1 cellular context compared by ENCODE assay signal in the genomic region with DNA sequence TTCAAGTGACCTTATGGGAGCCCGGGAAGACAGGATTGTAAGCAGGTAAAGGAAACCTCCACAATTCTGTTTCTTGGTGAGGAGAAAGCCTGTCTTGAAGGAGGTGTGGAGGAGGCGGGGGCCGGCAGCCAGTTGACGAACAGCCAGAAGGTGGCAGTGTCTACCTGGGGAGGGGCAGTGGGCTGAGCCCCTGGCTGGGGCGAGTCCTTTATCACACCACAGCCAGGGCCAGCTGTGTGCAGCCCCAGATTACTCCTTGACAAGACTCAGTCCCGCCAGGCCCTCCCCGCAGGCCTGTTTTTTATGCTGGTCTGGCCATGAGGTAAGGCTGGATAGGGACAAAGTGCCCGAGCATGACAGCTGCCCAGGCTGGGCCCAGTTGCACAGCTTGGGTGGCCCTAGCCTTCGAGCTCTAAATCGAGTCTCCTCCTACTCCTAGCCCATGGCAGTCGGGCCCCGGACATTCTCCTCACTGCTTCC.
TF ChIP-seq lines count a peak whose summit lies in the region.

No MANE protein-coding gene starts in this region.

TF ChIP-seq in GM12878, 131 proteins besides CTCF, POLR2A, EP300 and RAD21 (continued from another document):
- TF ChIP-seq, protein P1, sequence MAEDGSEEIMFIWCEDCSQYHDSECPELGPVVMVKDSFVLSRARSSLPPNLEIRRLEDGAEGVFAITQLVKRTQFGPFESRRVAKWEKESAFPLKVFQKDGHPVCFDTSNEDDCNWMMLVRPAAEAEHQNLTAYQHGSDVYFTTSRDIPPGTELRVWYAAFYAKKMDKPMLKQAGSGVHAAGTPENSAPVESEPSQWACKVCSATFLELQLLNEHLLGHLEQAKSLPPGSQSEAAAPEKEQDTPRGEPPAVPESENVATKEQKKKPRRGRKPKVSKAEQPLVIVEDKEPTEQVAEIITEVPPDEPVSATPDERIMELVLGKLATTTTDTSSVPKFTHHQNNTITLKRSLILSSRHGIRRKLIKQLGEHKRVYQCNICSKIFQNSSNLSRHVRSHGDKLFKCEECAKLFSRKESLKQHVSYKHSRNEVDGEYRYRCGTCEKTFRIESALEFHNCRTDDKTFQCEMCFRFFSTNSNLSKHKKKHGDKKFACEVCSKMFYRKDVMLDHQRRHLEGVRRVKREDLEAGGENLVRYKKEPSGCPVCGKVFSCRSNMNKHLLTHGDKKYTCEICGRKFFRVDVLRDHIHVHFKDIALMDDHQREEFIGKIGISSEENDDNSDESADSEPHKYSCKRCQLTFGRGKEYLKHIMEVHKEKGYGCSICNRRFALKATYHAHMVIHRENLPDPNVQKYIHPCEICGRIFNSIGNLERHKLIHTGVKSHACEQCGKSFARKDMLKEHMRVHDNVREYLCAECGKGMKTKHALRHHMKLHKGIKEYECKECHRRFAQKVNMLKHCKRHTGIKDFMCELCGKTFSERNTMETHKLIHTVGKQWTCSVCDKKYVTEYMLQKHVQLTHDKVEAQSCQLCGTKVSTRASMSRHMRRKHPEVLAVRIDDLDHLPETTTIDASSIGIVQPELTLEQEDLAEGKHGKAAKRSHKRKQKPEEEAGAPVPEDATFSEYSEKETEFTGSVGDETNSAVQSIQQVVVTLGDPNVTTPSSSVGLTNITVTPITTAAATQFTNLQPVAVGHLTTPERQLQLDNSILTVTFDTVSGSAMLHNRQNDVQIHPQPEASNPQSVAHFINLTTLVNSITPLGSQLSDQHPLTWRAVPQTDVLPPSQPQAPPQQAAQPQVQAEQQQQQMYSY (CRISPR knock-in tag; IDR thresholded peaks at IDR 0.05) = no peak
- TF ChIP-seq SPI1 (IDR thresholded peaks at IDR 0.05; ENCODE audit: borderline replicate concordance, insufficient read depth, low read depth, low read length) = no peak
- 0 out of 2 replicates have a peak, but pooled peaks have one; percentile 24 for TF ChIP-seq FOXM1 (IDR thresholded peaks at IDR 0.05; ENCODE audit: low read depth, low read length)
